2 cellular contexts compared by ENCODE assay signal in genomic region chr9:136120438-136120844, GRCh38.
A peak's percentile ranks its signal among the peaks of the same experiment; 100 is the strongest.
TF ChIP-seq lines count a peak whose summit lies in the region.

No MANE protein-coding gene starts in this region.

TF ChIP-seq in HEK293, 187 proteins besides CTCF, POLR2A, EP300 and RAD21:
- TF ChIP-seq PBX3 (CRISPR knock-in tag; IDR thresholded peaks at IDR 0.05) (no peak), ZBTB10 (tag by site-specific recombination; IDR thresholded peaks at IDR 0.05) (no peak), ZNF664 (tag by site-specific recombination; IDR thresholded peaks at IDR 0.05) (no peak), PRDM1 (tag by site-specific recombination; IDR thresholded peaks at IDR 0.05) (no peak), SP2 (tag by site-specific recombination; IDR thresholded peaks at IDR 0.05) (no peak), ZNF426 (tag by site-specific recombination; IDR thresholded peaks at IDR 0.05) (no peak), ZNF830 (tag by site-specific recombination; IDR thresholded peaks at IDR 0.05; ENCODE audit: low read depth) (no peak), KLF17 (tag by site-specific recombination; IDR thresholded peaks at IDR 0.05) (peak; percentile 68; the same call in 1 of the 2 replicates), KLF7 (tag by site-specific recombination; IDR thresholded peaks at IDR 0.05; ENCODE audit: borderline replicate concordance) (no peak), BCL11B (tag by site-specific recombination; IDR thresholded peaks at IDR 0.05; ENCODE audit: low read depth) (no peak), ZNF48 (tag by site-specific recombination; IDR thresholded peaks at IDR 0.05) (no peak), ZIC2 (tag by site-specific recombination; IDR thresholded peaks at IDR 0.05) (peak; percentile 77), ZNF138 (tag by site-specific recombination; IDR thresholded peaks at IDR 0.05; ENCODE audit: borderline replicate concordance) (no peak), ZNF660 (tag by site-specific recombination; IDR thresholded peaks at IDR 0.05) (no peak), ZBTB21 (tag by site-specific recombination; IDR thresholded peaks at IDR 0.05) (no peak), KLF1 (tag by site-specific recombination; IDR thresholded peaks at IDR 0.05) (peak; percentile 65)
- TF ChIP-seq, protein P1, sequence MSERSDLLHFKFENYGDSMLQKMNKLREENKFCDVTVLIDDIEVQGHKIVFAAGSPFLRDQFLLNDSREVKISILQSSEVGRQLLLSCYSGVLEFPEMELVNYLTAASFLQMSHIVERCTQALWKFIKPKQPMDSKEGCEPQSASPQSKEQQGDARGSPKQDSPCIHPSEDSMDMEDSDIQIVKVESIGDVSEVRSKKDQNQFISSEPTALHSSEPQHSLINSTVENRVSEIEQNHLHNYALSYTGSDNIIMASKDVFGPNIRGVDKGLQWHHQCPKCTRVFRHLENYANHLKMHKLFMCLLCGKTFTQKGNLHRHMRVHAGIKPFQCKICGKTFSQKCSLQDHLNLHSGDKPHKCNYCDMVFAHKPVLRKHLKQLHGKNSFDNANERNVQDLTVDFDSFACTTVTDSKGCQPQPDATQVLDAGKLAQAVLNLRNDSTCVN (tag by site-specific recombination; optimal IDR thresholded peaks at IDR 0.05): no peak
- TF ChIP-seq, protein P2, sequence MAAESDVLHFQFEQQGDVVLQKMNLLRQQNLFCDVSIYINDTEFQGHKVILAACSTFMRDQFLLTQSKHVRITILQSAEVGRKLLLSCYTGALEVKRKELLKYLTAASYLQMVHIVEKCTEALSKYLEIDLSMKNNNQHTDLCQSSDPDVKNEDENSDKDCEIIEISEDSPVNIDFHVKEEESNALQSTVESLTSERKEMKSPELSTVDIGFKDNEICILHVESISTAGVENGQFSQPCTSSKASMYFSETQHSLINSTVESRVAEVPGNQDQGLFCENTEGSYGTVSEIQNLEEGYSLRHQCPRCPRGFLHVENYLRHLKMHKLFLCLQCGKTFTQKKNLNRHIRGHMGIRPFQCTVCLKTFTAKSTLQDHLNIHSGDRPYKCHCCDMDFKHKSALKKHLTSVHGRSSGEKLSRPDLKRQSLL (tag by site-specific recombination; IDR thresholded peaks at IDR 0.05): 0 out of 2 replicates have a peak, but pooled peaks have one; percentile 41
TF ChIP-seq in HEK293: peak in this region for 4.

TF ChIP-seq in K562, 482 proteins besides CTCF, POLR2A, EP300 and RAD21:
- TF ChIP-seq HDAC8 (tag; IDR thresholded peaks at IDR 0.05) (no peak), RBFOX2 (IDR thresholded peaks at IDR 0.05; ENCODE audit: low read depth, low read length) (0 out of 2 replicates have a peak, but pooled peaks have one; percentile 11), SIX5 (IDR thresholded peaks at IDR 0.05; ENCODE audit: borderline replicate concordance in 1 of 2, insufficient read depth in 1 of 2, low read depth in 1 of 2, low read length in 2 of 2) (no peak), CREM (IDR thresholded peaks at IDR 0.05; ENCODE audit: low read depth) (no peak), MNT (conservative IDR thresholded peaks at IDR 0.05) (0 out of 4 replicates have a peak, but pooled peaks of 1 of the 2 experiments have one; percentile 8), MAX (CRISPR knock-in tag; IDR thresholded peaks at IDR 0.05) (peak; percentile 55; the same call in 1 of the 2 replicates), ZC3H4 (CRISPR knock-in tag; IDR thresholded peaks at IDR 0.05; ENCODE audit: borderline replicate concordance) (0 out of 2 replicates have a peak, but pooled peaks have one; percentile 33), USF1 (CRISPR knock-in tag; IDR thresholded peaks at IDR 0.05) (peak; percentile 16; the same call in 1 of the 2 replicates), E2F6 (IDR thresholded peaks at IDR 0.05; ENCODE audit: borderline replicate concordance in 1 of 2, extremely low read depth in 1 of 2, insufficient read depth in 1 of 2, insufficient read length in 1 of 2, low read depth in 1 of 2, low read length in 1 of 2, poor library complexity in 1 of 2, severe bottlenecking in 1 of 2) (peak in 1 of 2 experiments; percentile 3), DIDO1 (tag; IDR thresholded peaks at IDR 0.05; ENCODE audit: low read depth) (no peak)
